7 cellular contexts compared by ENCODE assay signal in the genomic region with DNA sequence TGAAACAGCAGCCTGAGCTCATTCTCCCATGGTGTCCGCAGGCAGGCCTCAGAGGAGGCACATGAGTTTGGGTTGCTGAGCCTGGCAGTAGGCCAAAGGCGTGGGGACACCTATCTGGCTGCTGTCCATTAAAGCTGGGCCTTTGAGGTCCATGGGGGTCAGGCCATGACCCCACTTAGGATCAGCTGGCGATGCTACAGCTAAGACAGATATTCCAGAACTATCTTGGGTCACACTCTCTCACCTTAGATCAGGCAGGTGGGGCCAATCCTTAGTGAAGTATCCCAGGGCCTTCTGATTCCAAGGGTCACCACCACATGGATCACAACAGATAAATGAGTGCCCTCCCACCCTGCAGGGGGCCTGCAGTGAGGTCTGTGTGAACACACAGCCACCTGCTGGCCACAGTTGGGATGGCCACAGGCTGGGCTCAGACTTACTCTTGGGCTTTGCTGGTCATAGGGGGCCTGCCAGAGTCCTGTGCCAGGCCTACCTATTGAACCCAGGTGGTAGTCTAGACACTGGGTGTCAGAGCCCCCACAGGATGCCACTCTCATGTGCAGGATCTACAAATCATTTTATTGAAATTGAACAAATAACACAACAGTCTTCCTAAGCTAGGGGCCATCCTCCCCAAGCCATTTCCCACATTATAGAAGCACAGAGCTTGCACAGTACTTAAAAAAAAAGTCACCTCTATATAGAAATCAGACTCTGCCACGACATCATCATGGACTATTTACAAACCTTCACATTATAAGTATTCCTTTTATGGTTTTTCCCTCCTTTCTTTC. TPM values are rescaled to one million over a fixed set of nuclear protein-coding genes. Genes with fewer than 3 reads are reported as not detected.
DNase-seq lines count a peak whose midpoint lies in the region; ATAC-seq, FAIRE-seq and TF ChIP-seq lines count a peak whose summit lies in the region.

No MANE protein-coding gene starts in this region.

- ATAC-seq in left lobe of liver (peak; percentile 34), GM18907 (IDR thresholded peaks at IDR 0.05; ENCODE audit: unreplicated experiment) (no peak)

- peak; percentile 54 for DNase-seq in GM12892 (ENCODE audit: insufficient read length)
- DNase-seq in NCI-H146 treated with DMSO at 0.1 percent for 48 hours (lab: John Stamatoyannopoulos, UW; ENCODE audit: unreplicated experiment) = peak; percentile 1
- DNase-seq in activated CD4-positive, CD25-positive, alpha-beta regulatory T cell treated with anti-CD3 and anti-CD28 coated beads, Interleukin-2, amount 50 U/mL, for 72 hours = peak; percentile 61
- DNase-seq in cerebellum (ENCODE audit: low spot score) = peak; percentile 79
- DNase-seq in left lobe of liver (ENCODE audit: low spot score) = peak; percentile 78
- peak; percentile 29 for DNase-seq in stimulated activated CD8-positive, alpha-beta memory T cell treated with anti-CD3 and anti-CD28 coated beads, Interleukin-12 subunit alpha, Interleukin-12 subunit beta, amount 100 ng/mL, for 4 hours (ENCODE audit: low read depth)

- no peak for TF ChIP-seq POLR2A in GM12892 (IDR thresholded peaks at IDR 0.05; ENCODE audit: low read depth, low read length)

- peak; percentile 48 for FAIRE-seq in GM12892 (lab: Jason Lieb, UNC)

RNA-seq across cellular contexts. Expression of a gene that starts 2.0 kb away (rescaled TPM):
- 5.8 TPM for polyA plus RNA-seq in GM12892 (2012; ENCODE audit: missing spikeins)
- total RNA-seq in cerebellum (37.5 TPM), left lobe of liver (21.6 TPM)

RNA-seq across cellular contexts. Expression of a gene that starts 3.5 kb away (rescaled TPM):
- polyA plus RNA-seq in GM12892 (2012; ENCODE audit: missing spikeins) = 17.0 TPM
- total RNA-seq in cerebellum = 11.4 TPM
- 15.0 TPM for total RNA-seq in left lobe of liver

RNA-seq across cellular contexts. Expression of a gene that starts 16.1 kb away (rescaled TPM):
- polyA plus RNA-seq in GM12892 (2012; ENCODE audit: missing spikeins) = 30.1 TPM
- total RNA-seq in cerebellum (11.3 TPM), left lobe of liver (6.4 TPM)

RNA-seq across cellular contexts. Expression of a gene that starts 21.0 kb away (rescaled TPM):
- 0.76 TPM for polyA plus RNA-seq in GM12892 (2012; ENCODE audit: missing spikeins)
- total RNA-seq in cerebellum (5.4 TPM), left lobe of liver (1.7 TPM)

RNA-seq across cellular contexts. Expression of a gene that starts 21.2 kb away (rescaled TPM):
- 0.49 TPM for polyA plus RNA-seq in GM12892 (2012; ENCODE audit: missing spikeins)
- total RNA-seq in cerebellum (2.1 TPM), left lobe of liver (140 TPM)

Comparison
In these comparisons a context has a peak if more than half of its experiments do, and no peak if none do; other contexts are left out.
1. DNase-seq: peak in every context shown above with its lines; median percentile 79 in cerebellum; 78 in left lobe of liver; 61 in activated CD4-positive, CD25-positive, alpha-beta regulatory T cell treated with anti-CD3 and anti-CD28 coated beads, Interleukin-2, amount 50 U/mL, for 72 hours; 54 in GM12892; 29 in stimulated activated CD8-positive, alpha-beta memory T cell treated with anti-CD3 and anti-CD28 coated beads, Interleukin-12 subunit alpha, Interleukin-12 subunit beta, amount 100 ng/mL, for 4 hours; 1 in NCI-H146 treated with DMSO at 0.1 percent for 48 hours.